1 cellular context compared by ENCODE assay signal in genomic region chr1:37692834-37693175, GRCh38.
TF ChIP-seq lines count a peak whose summit lies in the region.

No MANE protein-coding gene starts in this region.

TF ChIP-seq in IMR-90, 13 proteins besides CTCF, POLR2A, EP300 and RAD21 (continued from another document):
- TF ChIP-seq, protein P1, sequence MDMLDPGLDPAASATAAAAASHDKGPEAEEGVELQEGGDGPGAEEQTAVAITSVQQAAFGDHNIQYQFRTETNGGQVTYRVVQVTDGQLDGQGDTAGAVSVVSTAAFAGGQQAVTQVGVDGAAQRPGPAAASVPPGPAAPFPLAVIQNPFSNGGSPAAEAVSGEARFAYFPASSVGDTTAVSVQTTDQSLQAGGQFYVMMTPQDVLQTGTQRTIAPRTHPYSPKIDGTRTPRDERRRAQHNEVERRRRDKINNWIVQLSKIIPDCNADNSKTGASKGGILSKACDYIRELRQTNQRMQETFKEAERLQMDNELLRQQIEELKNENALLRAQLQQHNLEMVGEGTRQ (IDR thresholded peaks at IDR 0.05; ENCODE audit: low read depth, low read length): no peak
- no peak for TF ChIP-seq RCOR1 (IDR thresholded peaks at IDR 0.05; ENCODE audit: insufficient replicate concordance, low read length)
